In the genomic region with DNA sequence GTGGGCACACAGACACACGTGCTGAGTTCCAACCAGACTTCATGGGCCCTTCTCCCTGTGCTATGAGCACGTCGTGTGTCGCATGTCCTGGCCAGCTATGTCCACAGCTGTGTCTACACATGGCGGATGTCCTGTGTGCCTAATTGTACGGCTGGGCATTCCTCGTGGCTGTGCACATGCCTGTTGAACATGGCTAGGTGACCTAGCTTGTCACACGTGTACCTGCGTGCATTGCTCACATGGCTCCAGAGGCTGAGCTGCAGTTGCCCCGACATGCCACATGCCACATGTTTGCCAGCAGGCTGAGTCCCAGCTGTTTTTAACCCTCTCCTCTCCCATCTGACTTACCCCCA, we compare ENCODE assay signal across 8 cellular contexts. TPM values are rescaled to one million over a fixed set of nuclear protein-coding genes. Genes with fewer than 3 reads are reported as not detected.
A peak's percentile ranks its signal among the peaks of the same experiment; 100 is the strongest.
DNase-seq lines count a peak whose midpoint lies in the region; ATAC-seq and TF ChIP-seq lines count a peak whose summit lies in the region.

No MANE protein-coding gene starts in this region.

- TF ChIP-seq RAD21 in neural cell (conservative IDR thresholded peaks at IDR 0.05) = no peak

- ATAC-seq in GM21528 (IDR thresholded peaks at IDR 0.05; ENCODE audit: low FRiP score, unreplicated experiment) = no peak
- no peak for ATAC-seq in sciatic nerve
- no peak for ATAC-seq in GM18858 (IDR thresholded peaks at IDR 0.05; ENCODE audit: unreplicated experiment)

- peak overlapping the region; percentile 92 for H3K4me3 ChIP-seq in MM.1S (ENCODE audit: low read length)
- peak overlapping the region; percentile 24 for H3K4me3 ChIP-seq in ectodermal cell (ENCODE audit: insufficient read depth, low read depth, low read length)
- H3K4me3 ChIP-seq in neural cell (ENCODE audit: low read length) = peak overlapping the region; percentile 60

- H4K20me1 ChIP-seq in MM.1S (ENCODE audit: insufficient read depth, low read length) = no peaks in the 10 kb centered on the region
- no peaks in the 10 kb centered on the region for H4K20me1 ChIP-seq in neural cell (ENCODE audit: insufficient read depth)

- peak overlapping the region; percentile 84; the same call in 1 of the 2 replicates for H3K9ac ChIP-seq in MM.1S (ENCODE audit: low read length)
- peak overlapping the region; percentile 39 for H3K9ac ChIP-seq in neural cell (ENCODE audit: low read length)

- H3K4me2 ChIP-seq in MM.1S (ENCODE audit: low read depth, low read length) = peak overlapping the region; percentile 96
- no peak overlapping the region for H3K4me2 ChIP-seq in neural cell (ENCODE audit: low read length)

- H3K9me3 ChIP-seq in MM.1S (replicated peaks; ENCODE audit: insufficient read depth, low read length) (no peaks in the 10 kb centered on the region), ectodermal cell (ENCODE audit: control insufficient read depth, low read length) (no peaks in the 10 kb centered on the region), neural cell (ENCODE audit: low read length) (no peaks in the 10 kb centered on the region)

- H3K9me2 ChIP-seq in MM.1S (replicated peaks; ENCODE audit: insufficient read depth, low read length) (no peaks in the 10 kb centered on the region), neural cell (ENCODE audit: insufficient read depth, low read length) (no peaks in the 10 kb centered on the region)

- WGBS in ectodermal cell, 2 experiments = 73 to 77% methylated on average over 10 of the region's 10 CpGs

- TF ChIP-seq CTCF in MM.1S (IDR thresholded peaks at IDR 0.05; ENCODE audit: low read length) (no peak), neural cell (IDR thresholded peaks at IDR 0.05; ENCODE audit: poor library complexity, severe bottlenecking) (no peak)

- H3K27ac ChIP-seq in MM.1S (ENCODE audit: low read length) = peak overlapping the region; percentile 93; the same call in 1 of the 2 replicates
- H3K27ac ChIP-seq in ectodermal cell (ENCODE audit: insufficient read depth, low read depth, low read length, poor library complexity, severe bottlenecking) = no peak overlapping the region
- H3K27ac ChIP-seq in neural cell (ENCODE audit: low read length) = no peak overlapping the region

- H3F3A ChIP-seq in MM.1S (ENCODE audit: insufficient read depth, low read length) (peaks cover 27% of the 10 kb centered on the region), neural cell (ENCODE audit: insufficient read depth, low read length, poor library complexity, severe bottlenecking) (no peaks in the 10 kb centered on the region)

- peak; percentile 7 for DNase-seq in COLO668 (lab: John Stamatoyannopoulos, UW; ENCODE audit: unreplicated experiment)
- no peak for DNase-seq in MM.1S
- no peak for DNase-seq in sciatic nerve (ENCODE audit: low spot score)
- no peak for DNase-seq in cerebellar nuclear complex (lab: John Stamatoyannopoulos, UW)

- H3K27me3 ChIP-seq in MM.1S (replicated peaks; ENCODE audit: insufficient read depth, low read length) = no peaks in the 10 kb centered on the region
- H3K27me3 ChIP-seq in ectodermal cell (ENCODE audit: control insufficient read depth, insufficient read depth, low read length, poor library complexity, severe bottlenecking) = peaks cover 32% of the 10 kb centered on the region
- H3K27me3 ChIP-seq in neural cell (ENCODE audit: insufficient read depth, low read depth, low read length) = peaks cover 9% of the 10 kb centered on the region

- H3K4me1 ChIP-seq in MM.1S (ENCODE audit: low read length) (peaks cover 27% of the 10 kb centered on the region), ectodermal cell (ENCODE audit: control insufficient read depth, insufficient read depth, low read length) (peaks cover 21% of the 10 kb centered on the region)

- no peak for TF ChIP-seq EP300 in neural cell (conservative IDR thresholded peaks at IDR 0.05; ENCODE audit: poor library complexity, severe bottlenecking)

- H3K36me3 ChIP-seq in MM.1S (replicated peaks; ENCODE audit: insufficient read depth, low read length) = no peaks in the 10 kb centered on the region
- no peaks in the 10 kb centered on the region for H3K36me3 ChIP-seq in ectodermal cell (ENCODE audit: control insufficient read depth, insufficient read depth, low read length)
- no peaks in the 10 kb centered on the region for H3K36me3 ChIP-seq in neural cell (ENCODE audit: insufficient read depth, low read length)

- intact Hi-C loops in sciatic nerve (cut with DNase I) = no loop called here

- peaks cover 46% of the 10 kb centered on the region for H3K79me2 ChIP-seq in MM.1S (ENCODE audit: low read length)
- H3K79me2 ChIP-seq in neural cell (replicated peaks; ENCODE audit: insufficient read depth, low read length) = no peaks in the 10 kb centered on the region

- H2AFZ ChIP-seq in MM.1S (ENCODE audit: low read length) (peak overlapping the region; percentile 84), neural cell (ENCODE audit: low read depth, low read length) (peak overlapping the region; percentile 2)

TF ChIP-seq in neural cell, 6 proteins besides CTCF, POLR2A, EP300 and RAD21:
- TF ChIP-seq, protein P1, sequence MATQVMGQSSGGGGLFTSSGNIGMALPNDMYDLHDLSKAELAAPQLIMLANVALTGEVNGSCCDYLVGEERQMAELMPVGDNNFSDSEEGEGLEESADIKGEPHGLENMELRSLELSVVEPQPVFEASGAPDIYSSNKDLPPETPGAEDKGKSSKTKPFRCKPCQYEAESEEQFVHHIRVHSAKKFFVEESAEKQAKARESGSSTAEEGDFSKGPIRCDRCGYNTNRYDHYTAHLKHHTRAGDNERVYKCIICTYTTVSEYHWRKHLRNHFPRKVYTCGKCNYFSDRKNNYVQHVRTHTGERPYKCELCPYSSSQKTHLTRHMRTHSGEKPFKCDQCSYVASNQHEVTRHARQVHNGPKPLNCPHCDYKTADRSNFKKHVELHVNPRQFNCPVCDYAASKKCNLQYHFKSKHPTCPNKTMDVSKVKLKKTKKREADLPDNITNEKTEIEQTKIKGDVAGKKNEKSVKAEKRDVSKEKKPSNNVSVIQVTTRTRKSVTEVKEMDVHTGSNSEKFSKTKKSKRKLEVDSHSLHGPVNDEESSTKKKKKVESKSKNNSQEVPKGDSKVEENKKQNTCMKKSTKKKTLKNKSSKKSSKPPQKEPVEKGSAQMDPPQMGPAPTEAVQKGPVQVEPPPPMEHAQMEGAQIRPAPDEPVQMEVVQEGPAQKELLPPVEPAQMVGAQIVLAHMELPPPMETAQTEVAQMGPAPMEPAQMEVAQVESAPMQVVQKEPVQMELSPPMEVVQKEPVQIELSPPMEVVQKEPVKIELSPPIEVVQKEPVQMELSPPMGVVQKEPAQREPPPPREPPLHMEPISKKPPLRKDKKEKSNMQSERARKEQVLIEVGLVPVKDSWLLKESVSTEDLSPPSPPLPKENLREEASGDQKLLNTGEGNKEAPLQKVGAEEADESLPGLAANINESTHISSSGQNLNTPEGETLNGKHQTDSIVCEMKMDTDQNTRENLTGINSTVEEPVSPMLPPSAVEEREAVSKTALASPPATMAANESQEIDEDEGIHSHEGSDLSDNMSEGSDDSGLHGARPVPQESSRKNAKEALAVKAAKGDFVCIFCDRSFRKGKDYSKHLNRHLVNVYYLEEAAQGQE (IDR thresholded peaks at IDR 0.05; ENCODE audit: borderline replicate concordance) = no peak

RNA-seq across cellular contexts. Expression of a gene that starts 0.7 kb away (rescaled TPM):
- 2.5 TPM for polyA plus RNA-seq in ectodermal cell (2013, experiment 1 of 4)
- polyA plus RNA-seq in ectodermal cell (2013, experiment 2 of 4) = 1.2 TPM
- polyA plus RNA-seq in ectodermal cell (2013, experiment 3 of 4) = 2.7 TPM
- polyA plus RNA-seq in ectodermal cell (2013, experiment 4 of 4) = 1.9 TPM
- 0.76 TPM in 1 of 2 replicates, not detected in the other for polyA plus RNA-seq in neural cell
- not detected in 2 replicates for polyA minus RNA-seq in neural cell
- 23.7 TPM for total RNA-seq in sciatic nerve

RNA-seq across cellular contexts. Expression of a gene that starts 25.6 kb away (rescaled TPM):
- polyA plus RNA-seq in ectodermal cell (2013, experiment 1 of 4) = 27.8 TPM
- 32.9 TPM for polyA plus RNA-seq in ectodermal cell (2013, experiment 2 of 4)
- 18.8 TPM for polyA plus RNA-seq in ectodermal cell (2013, experiment 3 of 4)
- polyA plus RNA-seq in ectodermal cell (2013, experiment 4 of 4) = 23.4 TPM
- polyA plus RNA-seq in neural cell = 15.5 and 17.8 TPM in 2 replicates
- 17.7 and 22.9 TPM in 2 replicates for polyA minus RNA-seq in neural cell
- total RNA-seq in sciatic nerve = 26.0 TPM

RNA-seq across cellular contexts. Expression of a gene that starts 45.8 kb away (rescaled TPM):
- 0.61 TPM for polyA plus RNA-seq in ectodermal cell (2013, experiment 1 of 4)
- polyA plus RNA-seq in ectodermal cell (2013, experiment 2 of 4) = 0.09 TPM
- polyA plus RNA-seq in ectodermal cell (2013, experiment 3 of 4) = not detected
- polyA plus RNA-seq in ectodermal cell (2013, experiment 4 of 4) = 0.73 TPM
- not detected in 2 replicates for polyA plus RNA-seq in neural cell
- polyA minus RNA-seq in neural cell = not detected in 2 replicates
- 36.7 TPM for total RNA-seq in sciatic nerve

Comparison
In these comparisons a context has a peak if more than half of its experiments do, and no peak if none do; other contexts are left out.
1. H3K4me3 ChIP-seq: peak in every context shown above with its lines; median percentile 92 in MM.1S; 60 in neural cell; 24 in ectodermal cell.